Comparison of ENCODE assay signal across 18 cellular contexts in genomic region chr14:93100570-93100969, GRCh38. TPM values are rescaled to one million over a fixed set of nuclear protein-coding genes. Genes with fewer than 3 reads are reported as not detected.
A peak's percentile ranks its signal among the peaks of the same experiment; 100 is the strongest.
DNase-seq lines count a peak whose midpoint lies in the region; ATAC-seq, FAIRE-seq and TF ChIP-seq lines count a peak whose summit lies in the region.
"Had no signal": no experiment of that assay in that cellular context is flagged by ENCODE, and none has a peak within 500 bp of the region (broad histone marks: within the 10 kb centered on the region; RNA-seq: fewer than 3 reads in every experiment).

No MANE protein-coding gene starts in this region.

- no peaks in the 10 kb centered on the region for H3K27me3 ChIP-seq in bronchial epithelial cell (ENCODE audit: control insufficient read depth, insufficient read depth, low read length)
- H3K27me3 ChIP-seq in neuronal stem cell (ENCODE audit: control insufficient read depth in 3 of 3, insufficient read depth in 3 of 3, low read depth in 1 of 3, low read length in 3 of 3) = no peaks in the 10 kb centered on the region
- no peaks in the 10 kb centered on the region for H3K27me3 ChIP-seq in PC-9 (ENCODE audit: insufficient read depth, low read depth)
- H3K27me3 ChIP-seq: stomach, upper lobe of left lung had no signal

- H3K9me3 ChIP-seq in neuronal stem cell (replicated peaks in 1 of 2; ENCODE audit: control insufficient read depth in 2 of 2, insufficient read depth in 1 of 2, low read depth in 1 of 2, low read length in 2 of 2) = no peaks in the 10 kb centered on the region
- no peaks in the 10 kb centered on the region for H3K9me3 ChIP-seq in PC-9 (ENCODE audit: insufficient read depth, low read depth)
- H3K9me3 ChIP-seq: stomach, upper lobe of left lung had no signal

- H3K36me3 ChIP-seq in bronchial epithelial cell (ENCODE audit: control insufficient read depth, insufficient read depth, low read length) (peaks cover 2% of the 10 kb centered on the region), neuronal stem cell (replicated peaks in 1 of 2; ENCODE audit: control insufficient read depth in 2 of 2, insufficient read depth in 2 of 2, low read length in 2 of 2) (no peaks in the 10 kb centered on the region), PC-9 (ENCODE audit: low read depth) (no peaks in the 10 kb centered on the region)
- H3K36me3 ChIP-seq: stomach, upper lobe of left lung had no signal

- no peak overlapping the region for H4K8ac ChIP-seq in neuronal stem cell (ENCODE audit: low read depth, low read length)

- FAIRE-seq in bronchial epithelial cell (lab: Jason Lieb, UNC) = peak; percentile 100

- H3F3A ChIP-seq in PC-9 (ENCODE audit: insufficient read depth, low read depth) = peaks cover 26% of the 10 kb centered on the region

- peaks cover 5 to 10% of the 10 kb centered on the region in 2 donors for H3K4me1 ChIP-seq in neuronal stem cell (ENCODE audit: control insufficient read depth in 2 of 2, insufficient read depth in 1 of 2, low read depth in 1 of 2, low read length in 2 of 2)
- peaks cover 25% of the 10 kb centered on the region for H3K4me1 ChIP-seq in PC-9 (replicated peaks; ENCODE audit: insufficient read depth)

- peak overlapping the region; percentile 12 for H3K18ac ChIP-seq in neuronal stem cell (ENCODE audit: low read length)

- intact Hi-C loops in PC-9 (cut with micrococcal nuclease; ENCODE audit: unreplicated experiment) = no loop called here

- WGBS in neuronal stem cell (ENCODE audit: extremely low coverage in 2 of 2, insufficient read length in 2 of 2, insufficient replicate concordance in 1 of 2), 2 donors = no CpG with 5 or more reads among the region's 7 CpGs

- no peak overlapping the region for H2BK120ac ChIP-seq in neuronal stem cell (ENCODE audit: low read depth, low read length)

- no peak overlapping the region for H3K4me2 ChIP-seq in neuronal stem cell (ENCODE audit: insufficient read depth, low read length, poor library complexity, severe bottlenecking)
- no peak overlapping the region for H3K4me2 ChIP-seq in PC-9

- ATAC-seq in GM19328 (IDR thresholded peaks at IDR 0.05; ENCODE audit: unreplicated experiment) = no peak
- ATAC-seq: activated CD4-positive, CD25-positive, alpha-beta regulatory T cell treated with anti-CD3 and anti-CD28 coated beads, Interleukin-2, amount 50 U/mL, for 24 hours; left cardiac atrium had no signal

- no peak for TF ChIP-seq CTCF in NB4 (IDR thresholded peaks at IDR 0.05; ENCODE audit: low read depth, low read length)
- no peak for TF ChIP-seq CTCF in bronchial epithelial cell (IDR thresholded peaks at IDR 0.05; ENCODE audit: insufficient read depth, low read length, severe bottlenecking)
- no peak for TF ChIP-seq CTCF in PC-9 (conservative IDR thresholded peaks at IDR 0.05)

- peaks cover 87% of the 10 kb centered on the region for H3K79me2 ChIP-seq in PC-9 (ENCODE audit: low read depth)

- TF ChIP-seq POLR2A in NB4 (IDR thresholded peaks at IDR 0.05; ENCODE audit: extremely low read depth, insufficient read length) = no peak

- no peak overlapping the region for H2BK15ac ChIP-seq in neuronal stem cell (ENCODE audit: low read length)

- no peak overlapping the region for H2BK12ac ChIP-seq in neuronal stem cell (ENCODE audit: low read length)

- H3K27ac ChIP-seq in neuronal stem cell (replicated peaks; ENCODE audit: low read length) = no peak overlapping the region
- no peak overlapping the region for H3K27ac ChIP-seq in PC-9
- H3K27ac ChIP-seq: 22Rv1, epithelial cell of prostate, stomach, upper lobe of left lung had no signal

- H3K14ac ChIP-seq in neuronal stem cell (ENCODE audit: low read length) = no peak overlapping the region

- H3K79me1 ChIP-seq in neuronal stem cell (ENCODE audit: low read depth, low read length) = peaks cover 8% of the 10 kb centered on the region

- H3K9ac ChIP-seq in neuronal stem cell (ENCODE audit: low read depth, low read length, poor library complexity) = no peak overlapping the region

- no peaks in the 10 kb centered on the region for H3K9me2 ChIP-seq in PC-9 (ENCODE audit: insufficient read depth)

- H4K20me1 ChIP-seq in PC-9 (ENCODE audit: insufficient read depth) = no peaks in the 10 kb centered on the region

- H2AK5ac ChIP-seq in neuronal stem cell (ENCODE audit: low read depth, low read length) = no peak overlapping the region

- CTCF ChIA-PET in PC-9 (lab: Charles Lee) = no interaction called here

- H3K23ac ChIP-seq in neuronal stem cell (ENCODE audit: low read depth, low read length, poor library complexity) = no peak overlapping the region

- no peak overlapping the region for H3K4me3 ChIP-seq in NB4 (ENCODE audit: low read depth, low read length)
- H3K4me3 ChIP-seq in bronchial epithelial cell (ENCODE audit: low read depth, low read length) = no peak overlapping the region
- no peak overlapping the region for H3K4me3 ChIP-seq in neuronal stem cell (ENCODE audit: low read length in 2 of 2)
- no peak overlapping the region for H3K4me3 ChIP-seq in PC-9
- H3K4me3 ChIP-seq: stomach, upper lobe of left lung had no signal

- POLR2A ChIA-PET in PC-9 (lab: Charles Lee; ENCODE audit: unreplicated experiment) = no interaction called here

- H3K4ac ChIP-seq in neuronal stem cell (ENCODE audit: low read length) = no peak overlapping the region

- no TSS peak for BruUV-seq in PC-9 (replicated peaks; lab: Mats Ljungman, UMichigan)

- H4K91ac ChIP-seq in neuronal stem cell (ENCODE audit: low read depth, low read length, poor library complexity) = no peak overlapping the region

- H2BK5ac ChIP-seq in neuronal stem cell (ENCODE audit: low read length) = no peak overlapping the region

- peak; percentile 44 for DNase-seq in NCI-H2171 treated with DMSO at 0.1 percent for 48 hours (lab: John Stamatoyannopoulos, UW)
- DNase-seq in NCI-H2171 (lab: John Stamatoyannopoulos, UW) = no peak
- DNase-seq in NB4 (ENCODE audit: low read depth) = peak; percentile 41
- DNase-seq in bronchial epithelial cell (ENCODE audit: low read depth) = no peak
- no peak for DNase-seq in neuronal stem cell (ENCODE audit: low spot score)
- no peak for DNase-seq in DMS114 treated with DMSO at 0.1 percent for 48 hours (lab: John Stamatoyannopoulos, UW; ENCODE audit: unreplicated experiment)
- DNase-seq in PC-9 = no peak
- DNase-seq: foreskin fibroblast; GOT3; left cardiac atrium; NCI-H146; stimulated activated CD4-positive, alpha-beta T cell treated with anti-CD3 and anti-CD28 coated beads, Interleukin-1b, Interleukin-23, amount 100 ng/mL, for 48 hours; stomach; upper lobe of left lung had no signal

- H2AFZ ChIP-seq in neuronal stem cell (ENCODE audit: low read length) (no peak overlapping the region), PC-9 (no peak overlapping the region)

RNA-seq across cellular contexts. Expression of gene ITPK1, which starts 15.2 kb away (rescaled TPM):
- total RNA-seq in bronchial epithelial cell (24.7 and 39.8 TPM in 2 replicates), PC-9 (2021) (87.8 and 88.6 TPM in 2 replicates)
- polyA plus RNA-seq in neuronal stem cell (2013, experiment 1 of 2) = 22.2 TPM
- 24.0 TPM for polyA plus RNA-seq in neuronal stem cell (2013, experiment 2 of 2)

Comparison
In these comparisons a context has a peak if more than half of its experiments do, and no peak if none do; other contexts are left out.
1. DNase-seq: peak in NCI-H2171 treated with DMSO at 0.1 percent for 48 hours (single experiment) and NB4 (single experiment); none in NCI-H2171 (single experiment), bronchial epithelial cell (single experiment), neuronal stem cell (single experiment), DMS114 treated with DMSO at 0.1 percent for 48 hours (single experiment) and PC-9 (0 of 2).